In genomic region chr3:26193558-26193957, GRCh38 we compare ENCODE assay signal across 24 cellular contexts.
"Had no signal": no experiment of that assay in that cellular context is flagged by ENCODE, and none has a peak within 500 bp of the region (broad histone marks: within the 10 kb centered on the region; RNA-seq: fewer than 3 reads in every experiment).

No MANE protein-coding gene starts in this region.

- H3K27me3 Mint-ChIP-seq: naive thymus-derived CD8-positive, alpha-beta T cell; progenitor cell of endocrine pancreas; stimulated activated naive B cell treated with anti-CD40 and anti-IgM and Interleukin-4, amounts not matched to agents 10 μg/mL and 1 μg/mL and 100 μg/mL, for 72 hours had no signal

- H3K4me3 ChIP-seq: left lung, lower lobe of right lung, ovary, right atrium auricular region, right lobe of liver, smooth muscle cell, suprapubic skin, thoracic aorta, tibial artery, upper lobe of right lung had no signal

- H3K36me3 Mint-ChIP-seq: stimulated activated naive B cell treated with anti-CD40 and anti-IgM and Interleukin-4, amounts not matched to agents 10 μg/mL and 1 μg/mL and 100 μg/mL, for 72 hours had no signal

- H3K4me2 ChIP-seq: smooth muscle cell had no signal

- H3K4me1 ChIP-seq: left lung, lower lobe of right lung, right atrium auricular region, right lobe of liver, suprapubic skin, tibial artery, upper lobe of right lung had no signal

- H3K9me3 ChIP-seq: ovary, right lobe of liver, upper lobe of right lung had no signal

- H3K4me1 Mint-ChIP-seq: naive thymus-derived CD8-positive, alpha-beta T cell; stimulated activated naive B cell treated with anti-CD40 and anti-IgM and Interleukin-4, amounts not matched to agents 10 μg/mL and 1 μg/mL and 100 μg/mL, for 72 hours had no signal

- H3K27ac ChIP-seq: left lung, lower lobe of right lung, ovary, right atrium auricular region, right lobe of liver, suprapubic skin, thoracic aorta, tibial artery, upper lobe of right lung had no signal

- H3K4me3 Mint-ChIP-seq: naive thymus-derived CD8-positive, alpha-beta T cell; stimulated activated naive B cell treated with anti-CD40 and anti-IgM and Interleukin-4, amounts not matched to agents 10 μg/mL and 1 μg/mL and 100 μg/mL, for 72 hours had no signal

- H3K36me3 ChIP-seq: left lung, lower lobe of right lung, ovary, right atrium auricular region, right lobe of liver, suprapubic skin, thoracic aorta, tibial artery, upper lobe of right lung had no signal

- DNase-seq: hippocampal formation; kidney glomerular epithelial cell; left cardiac atrium; left lung; lower lobe of right lung; mammary epithelial cell; mesenchymal stem cell; naive thymus-derived CD8-positive, alpha-beta T cell; ovary; right lobe of liver; stimulated activated CD4-positive, alpha-beta T cell treated with anti-CD3 and anti-CD28 coated beads, Interleukin-1b, Interleukin-23, amount 100 ng/mL, for 48 hours; stimulated activated CD4-positive, alpha-beta T cell treated with anti-CD3 and anti-CD28 coated beads, Interleukin-2, amount 100 ng/mL, for 48 hours; stimulated activated CD4-positive, alpha-beta T cell treated with anti-CD3 and anti-CD28 coated beads, Interleukin-4, amount 100 ng/mL, for 4 hours; stimulated activated CD8-positive, alpha-beta memory T cell treated with anti-CD3 and anti-CD28 coated beads, Interleukin-4, amount 100 ng/mL, for 48 hours; stimulated activated naive B cell treated with anti-CD40 and anti-IgM and Interleukin-4, amounts not matched to agents 10 μg/mL and 1 μg/mL and 100 μg/mL, for 72 hours; stimulated activated naive CD8-positive, alpha-beta T cell treated with anti-CD3 and anti-CD28 coated beads, Interleukin-15, Interleukin-2, amounts not matched to agents 100 U/mL and 50 U/mL, for 24 hours; tibial artery; trophoblast cell; upper lobe of right lung had no signal

- H3K27ac Mint-ChIP-seq: naive thymus-derived CD8-positive, alpha-beta T cell; progenitor cell of endocrine pancreas; stimulated activated naive B cell treated with anti-CD40 and anti-IgM and Interleukin-4, amounts not matched to agents 10 μg/mL and 1 μg/mL and 100 μg/mL, for 72 hours had no signal

- H3K27me3 ChIP-seq: left lung, ovary, right atrium auricular region, right lobe of liver, suprapubic skin, tibial artery, upper lobe of right lung had no signal

- ATAC-seq: left cardiac atrium; left lung; lower lobe of right lung; naive thymus-derived CD8-positive, alpha-beta T cell; right lobe of liver; stimulated activated naive B cell treated with anti-CD40 and anti-IgM and Interleukin-4, amounts not matched to agents 10 μg/mL and 1 μg/mL and 100 μg/mL, for 72 hours; stimulated activated naive CD8-positive, alpha-beta T cell treated with anti-CD3 and anti-CD28 coated beads, Interleukin-15, Interleukin-2, amounts not matched to agents 100 U/mL and 50 U/mL, for 24 hours; upper lobe of right lung had no signal
